18 cellular contexts compared by ENCODE assay signal in genomic region chr22:48742191-48742555, GRCh38.
"Had no signal": no experiment of that assay in that cellular context is flagged by ENCODE, and none has a peak within 500 bp of the region (broad histone marks: within the 10 kb centered on the region; RNA-seq: fewer than 3 reads in every experiment).

No MANE protein-coding gene starts in this region.

- H3K9me3 Mint-ChIP-seq: activated CD4-positive, alpha-beta memory T cell treated with anti-CD3 and anti-CD28 coated beads for 36 hours; activated CD4-positive, alpha-beta T cell treated with anti-CD3 and anti-CD28 coated beads, Interleukin-2, amount 10 ng/mL, durations not matched to agents 7 days and 5 days; activated naive CD4-positive, alpha-beta T cell treated with anti-CD3 and anti-CD28 coated beads, Interleukin-2, amount 50 U/mL, for 24 hours had no signal

- ATAC-seq: PC-3, T-helper 17 cell, WTC11 had no signal

- H3K4me1 Mint-ChIP-seq: activated CD4-positive, alpha-beta T cell treated with anti-CD3 and anti-CD28 coated beads, Interleukin-2, amount 10 ng/mL, durations not matched to agents 7 days and 5 days; activated naive CD4-positive, alpha-beta T cell treated with anti-CD3 and anti-CD28 coated beads, Interleukin-2, amount 50 U/mL, for 24 hours; T-helper 17 cell; WTC11 had no signal

- H3K27me3 ChIP-seq: breast epithelium had no signal

- H3K36me3 Mint-ChIP-seq: activated CD4-positive, alpha-beta memory T cell treated with anti-CD3 and anti-CD28 coated beads for 36 hours; activated naive CD4-positive, alpha-beta T cell treated with anti-CD3 and anti-CD28 coated beads, Interleukin-2, amount 50 U/mL, for 24 hours had no signal

- H3K9me3 ChIP-seq: breast epithelium had no signal

- H3K4me1 ChIP-seq: breast epithelium had no signal

- H3K36me3 ChIP-seq: breast epithelium had no signal

- H3K27ac ChIP-seq: breast epithelium had no signal

- H3K27ac Mint-ChIP-seq: activated CD4-positive, alpha-beta memory T cell treated with anti-CD3 and anti-CD28 coated beads for 36 hours; activated CD4-positive, alpha-beta T cell treated with anti-CD3 and anti-CD28 coated beads, Interleukin-2, amount 10 ng/mL, durations not matched to agents 7 days and 5 days; activated naive CD4-positive, alpha-beta T cell treated with anti-CD3 and anti-CD28 coated beads, Interleukin-2, amount 50 U/mL, for 24 hours; T-helper 17 cell; WTC11 had no signal

- H3K4me3 Mint-ChIP-seq: activated CD4-positive, alpha-beta memory T cell treated with anti-CD3 and anti-CD28 coated beads for 36 hours; activated CD4-positive, alpha-beta T cell treated with anti-CD3 and anti-CD28 coated beads, Interleukin-2, amount 10 ng/mL, durations not matched to agents 7 days and 5 days; activated naive CD4-positive, alpha-beta T cell treated with anti-CD3 and anti-CD28 coated beads, Interleukin-2, amount 50 U/mL, for 24 hours; T-helper 17 cell; WTC11 had no signal

- DNase-seq: activated CD4-positive, alpha-beta memory T cell treated with anti-CD3 and anti-CD28 coated beads for 36 hours; activated CD4-positive, alpha-beta T cell treated with anti-CD3 and anti-CD28 coated beads, Interleukin-2, amount 10 ng/mL, durations not matched to agents 7 days and 5 days; activated T-cell treated with anti-CD3 and anti-CD28 coated beads, Interleukin-2, amount 50 U/mL, for 1 hour; central memory CD4-positive, alpha-beta T cell; KG1; NCI-H1048; NCI-H146; NCI-H187 treated with DMSO at 0.1 percent for 48 hours; NCI-H2081 treated with DMSO at 0.1 percent for 48 hours; NCI-H446; NCI-H524; PC-3; SIG-M5; T-helper 17 cell; T-helper 9 cell had no signal

- H3K27me3 Mint-ChIP-seq: activated CD4-positive, alpha-beta memory T cell treated with anti-CD3 and anti-CD28 coated beads for 36 hours; activated CD4-positive, alpha-beta T cell treated with anti-CD3 and anti-CD28 coated beads, Interleukin-2, amount 10 ng/mL, durations not matched to agents 7 days and 5 days; activated naive CD4-positive, alpha-beta T cell treated with anti-CD3 and anti-CD28 coated beads, Interleukin-2, amount 50 U/mL, for 24 hours; T-helper 17 cell had no signal

- H3K4me3 ChIP-seq: breast epithelium had no signal
